In genomic region chr6:148452921-148453320, GRCh38 we compare ENCODE assay signal across 26 cellular contexts.
A peak's percentile ranks its signal among the peaks of the same experiment; 100 is the strongest.
DNase-seq lines count a peak whose midpoint lies in the region; FAIRE-seq and TF ChIP-seq lines count a peak whose summit lies in the region.
"Had no signal": no experiment of that assay in that cellular context is flagged by ENCODE, and none has a peak within 500 bp of the region (broad histone marks: within the 10 kb centered on the region; RNA-seq: fewer than 3 reads in every experiment).

No MANE protein-coding gene starts in this region.

- H3K27me3 ChIP-seq in endothelial cell of umbilical vein (ENCODE audit: control insufficient read depth in 2 of 2, insufficient read depth in 2 of 2, low read length in 2 of 2) = no peaks in the 10 kb centered on the region
- H3K27me3 ChIP-seq in neuronal stem cell (ENCODE audit: control insufficient read depth in 3 of 3, insufficient read depth in 3 of 3, low read depth in 1 of 3, low read length in 3 of 3) = no peaks in the 10 kb centered on the region

- no CpG with 5 or more reads among the region's 15 CpGs for WGBS in neuronal stem cell (ENCODE audit: extremely low coverage in 2 of 2, insufficient read length in 2 of 2, insufficient replicate concordance in 1 of 2), 2 donors

- peak overlapping the region; percentile 38 for H3K18ac ChIP-seq in neuronal stem cell (ENCODE audit: low read length)

- H3K27ac ChIP-seq in endothelial cell of umbilical vein (ENCODE audit: insufficient read depth, low read depth, low read length) (peak overlapping the region; percentile 99), neuronal stem cell (replicated peaks; ENCODE audit: low read length) (no peak overlapping the region)
- H3K27ac ChIP-seq: 22Rv1, SK-N-MC had no signal

- H3K4me3 ChIP-seq in endothelial cell of umbilical vein (replicated peaks in 1 of 3; ENCODE audit: insufficient read depth in 1 of 3, low read depth in 1 of 3, low read length in 3 of 3) = no peak overlapping the region
- no peak overlapping the region for H3K4me3 ChIP-seq in neuronal stem cell (ENCODE audit: low read length in 2 of 2)
- H3K4me3 ChIP-seq: SK-N-MC had no signal

- CTCF ChIA-PET in endothelial cell of umbilical vein (lab: Charles Lee) = interaction anchor here (0.5 to 3.9 kb wide), 6 partner anchors 11 to 946 kb away, joined by 3 to 12 read pairs (median 3); no protein-coding TSS in a partner anchor

- no peak overlapping the region for H2BK15ac ChIP-seq in neuronal stem cell (ENCODE audit: low read length)

- TF ChIP-seq CTCF in endothelial cell of umbilical vein (IDR thresholded peaks at IDR 0.05; ENCODE audit: extremely low read depth in 1 of 2, insufficient read depth in 1 of 2, low read depth in 1 of 2, low read length in 2 of 2) = no peak

- TF ChIP-seq POLR2A in endothelial cell of umbilical vein (IDR thresholded peaks at IDR 0.05; ENCODE audit: low read depth, low read length) = no peak
- TF ChIP-seq POLR2A in GM12892 (IDR thresholded peaks at IDR 0.05; ENCODE audit: low read depth, low read length) = no peak

- no peak overlapping the region for H4K91ac ChIP-seq in neuronal stem cell (ENCODE audit: low read depth, low read length, poor library complexity)

- H3K23ac ChIP-seq in neuronal stem cell (ENCODE audit: low read depth, low read length, poor library complexity) = no peak overlapping the region

- dilution Hi-C loops in endothelial cell of umbilical vein (cut with MboI; ENCODE audit: extremely low pct_ligation_motif_present, low sequenced_read_pairs) = no loop called here

- POLR2A ChIA-PET in endothelial cell of umbilical vein (lab: Charles Lee) = no interaction called here

- no peak overlapping the region for H2BK5ac ChIP-seq in neuronal stem cell (ENCODE audit: low read length)

- FAIRE-seq in endothelial cell of umbilical vein (lab: Jason Lieb, UNC) = no peak
- no peak for FAIRE-seq in GM12892 (lab: Jason Lieb, UNC)
- FAIRE-seq: GM12891 had no signal

- H2AFZ ChIP-seq in endothelial cell of umbilical vein (ENCODE audit: low read depth, low read length) (no peak overlapping the region), neuronal stem cell (ENCODE audit: low read length) (no peak overlapping the region)

- H3K79me2 ChIP-seq in endothelial cell of umbilical vein (ENCODE audit: control insufficient read depth, insufficient read depth, low read length) = peaks cover 66% of the 10 kb centered on the region

- H3K4me2 ChIP-seq in endothelial cell of umbilical vein (ENCODE audit: insufficient read depth, low read length) (no peak overlapping the region), neuronal stem cell (ENCODE audit: insufficient read depth, low read length, poor library complexity, severe bottlenecking) (no peak overlapping the region)

- no peak overlapping the region for H2BK120ac ChIP-seq in neuronal stem cell (ENCODE audit: low read depth, low read length)

- H3K9ac ChIP-seq in endothelial cell of umbilical vein (replicated peaks; ENCODE audit: extremely low read depth, insufficient read depth, low read length) = no peak overlapping the region
- no peak overlapping the region for H3K9ac ChIP-seq in neuronal stem cell (ENCODE audit: low read depth, low read length, poor library complexity)

- intact Hi-C loops in endothelial cell of umbilical vein (cut with micrococcal nuclease) = no loop called here

- H4K20me1 ChIP-seq in endothelial cell of umbilical vein (replicated peaks; ENCODE audit: control insufficient read depth, extremely low read depth, insufficient read depth, low read length) = no peaks in the 10 kb centered on the region

- H3K79me1 ChIP-seq in neuronal stem cell (ENCODE audit: low read depth, low read length) = no peaks in the 10 kb centered on the region

- H3K4ac ChIP-seq in neuronal stem cell (ENCODE audit: low read length) = no peak overlapping the region

- H3K14ac ChIP-seq in neuronal stem cell (ENCODE audit: low read length) = no peak overlapping the region

- DNase-seq in NCI-H1417 (lab: John Stamatoyannopoulos, UW) (peak in 2 of 3 experiments; percentile 11 to 43), NCI-H1417 treated with DMSO at 0.1 percent for 48 hours (lab: John Stamatoyannopoulos, UW) (no peak), endothelial cell of umbilical vein (ENCODE audit: low read depth, low spot score) (no peak), neuronal stem cell (ENCODE audit: low spot score) (no peak), GM12892 (ENCODE audit: insufficient read length) (no peak), AML-193 (lab: John Stamatoyannopoulos, UW) (no peak), NCI-H2081 treated with DMSO at 0.1 percent for 48 hours (lab: John Stamatoyannopoulos, UW) (no peak), SIG-M5 treated with dmso at 0.1 percent for 504 hours (lab: John Stamatoyannopoulos, UW; ENCODE audit: unreplicated experiment) (no peak)
- DNase-seq: ACHN; C1 segment of cervical spinal cord; Calu3; CD8-positive, alpha-beta memory T cell; DMS153; GOT3; Karpas-422; NCI-H1436 treated with DMSO at 0.1 percent for 48 hours; NCI-H2029 treated with DMSO at 0.1 percent for 48 hours; NCI-H2171; NCI-H345; NCI-H774; OCI-M1; Right ventricle myocardium superior; SW 1271 had no signal

- peaks cover 88% of the 10 kb centered on the region for H3K4me1 ChIP-seq in endothelial cell of umbilical vein (ENCODE audit: control insufficient read depth, extremely low read depth, insufficient read depth, low read length)
- H3K4me1 ChIP-seq in neuronal stem cell (ENCODE audit: control insufficient read depth in 2 of 2, insufficient read depth in 1 of 2, low read depth in 1 of 2, low read length in 2 of 2) = peaks cover 16 to 33% of the 10 kb centered on the region in 2 donors

- no peaks in the 10 kb centered on the region for H3K9me1 ChIP-seq in endothelial cell of umbilical vein (replicated peaks; ENCODE audit: control insufficient read depth, extremely low read depth, insufficient read depth, low read length)

- H2BK12ac ChIP-seq in neuronal stem cell (ENCODE audit: low read length) = no peak overlapping the region

- H3K9me3 ChIP-seq in endothelial cell of umbilical vein (replicated peaks; ENCODE audit: control insufficient read depth, insufficient read depth, low read length) = no peaks in the 10 kb centered on the region
- H3K9me3 ChIP-seq in neuronal stem cell (replicated peaks in 1 of 2; ENCODE audit: control insufficient read depth in 2 of 2, insufficient read depth in 1 of 2, low read depth in 1 of 2, low read length in 2 of 2) = no peaks in the 10 kb centered on the region

- BruUV-seq in endothelial cell of umbilical vein (replicated peaks; lab: Mats Ljungman, UMichigan) = no TSS peak

- H3K36me3 ChIP-seq in endothelial cell of umbilical vein (ENCODE audit: control insufficient read depth in 2 of 2, extremely low read depth in 1 of 2, insufficient read depth in 2 of 2, low read length in 2 of 2) = peaks cover 5 to 9% of the 10 kb centered on the region in 2 experiments
- peaks cover 0 to 3% of the 10 kb centered on the region in 2 donors for H3K36me3 ChIP-seq in neuronal stem cell (replicated peaks in 1 of 2; ENCODE audit: control insufficient read depth in 2 of 2, insufficient read depth in 2 of 2, low read length in 2 of 2)

- H2AK5ac ChIP-seq in neuronal stem cell (ENCODE audit: low read depth, low read length) = no peak overlapping the region

- H4K8ac ChIP-seq in neuronal stem cell (ENCODE audit: low read depth, low read length) = no peak overlapping the region

TF ChIP-seq in endothelial cell of umbilical vein, 7 proteins besides CTCF, POLR2A, EP300 and RAD21:
- TF ChIP-seq MAX (IDR thresholded peaks at IDR 0.05; ENCODE audit: insufficient read depth, insufficient read length) (no peak), JUN (IDR thresholded peaks at IDR 0.05; ENCODE audit: borderline replicate concordance, insufficient read depth, insufficient read length, low read depth) (no peak), EZH2 (IDR thresholded peaks at IDR 0.05; ENCODE audit: borderline replicate concordance, low read depth, low read length, severe bottlenecking) (no peak), GATA2 (IDR thresholded peaks at IDR 0.05; ENCODE audit: insufficient read depth, insufficient read length, low read depth, low read length) (no peak), FOS (IDR thresholded peaks at IDR 0.05; ENCODE audit: borderline replicate concordance, insufficient read depth, low read length) (no peak), POLR2AphosphoS5 (IDR thresholded peaks at IDR 0.05; ENCODE audit: insufficient read depth, low read depth, low read length) (no peak), MYC (IDR thresholded peaks at IDR 0.05; ENCODE audit: low read depth, low read length) (no peak)

Comparison
In these comparisons a context has a peak if more than half of its experiments do, and no peak if none do; other contexts are left out.
1. DNase-seq: peak in NCI-H1417 (2 of 3); none in NCI-H1417 treated with DMSO at 0.1 percent for 48 hours (single experiment), endothelial cell of umbilical vein (single experiment), neuronal stem cell (single experiment), GM12892 (single experiment), AML-193 (0 of 2), NCI-H2081 treated with DMSO at 0.1 percent for 48 hours (single experiment) and SIG-M5 treated with dmso at 0.1 percent for 504 hours (single experiment).